In the genomic region with DNA sequence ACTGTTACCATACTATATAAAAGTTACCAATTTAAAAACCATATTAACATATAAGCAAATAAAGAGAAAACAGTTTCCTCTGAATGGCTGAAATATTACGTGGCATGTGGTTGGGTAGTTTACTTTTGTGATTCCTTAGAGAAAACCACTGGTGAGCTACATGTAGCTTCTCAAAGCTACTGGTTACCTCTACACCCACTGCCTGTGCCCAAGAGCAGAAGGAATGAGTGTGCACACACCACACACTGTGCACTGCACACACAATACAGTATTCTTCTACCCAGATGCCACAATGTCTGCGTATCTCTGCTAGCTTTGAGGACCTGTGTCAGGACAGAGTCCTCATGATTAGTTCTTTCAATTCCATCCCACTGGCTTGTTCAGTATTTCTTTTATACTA, we compare ENCODE assay signal across 15 cellular contexts. TPM values are rescaled to one million over a fixed set of nuclear protein-coding genes. Genes with fewer than 3 reads are reported as not detected.
A peak's percentile ranks its signal among the peaks of the same experiment; 100 is the strongest.
DNase-seq lines count a peak whose midpoint lies in the region; ATAC-seq, FAIRE-seq and TF ChIP-seq lines count a peak whose summit lies in the region.
"Had no signal": no experiment of that assay in that cellular context is flagged by ENCODE, and none has a peak within 500 bp of the region (broad histone marks: within the 10 kb centered on the region; RNA-seq: fewer than 3 reads in every experiment).

No MANE protein-coding gene starts in this region.

- H3K9me3 ChIP-seq in HepG2 (ENCODE audit: low read length), result no peaks in the 10 kb centered on the region
- H3K9me3 ChIP-seq in right lobe of liver, result no peaks in the 10 kb centered on the region
- H3K9me3 ChIP-seq in OCI-LY1 (ENCODE audit: low read length), result no peaks in the 10 kb centered on the region
- H3K9me3 ChIP-seq: SJCRH30, suprapubic skin had no signal

- H3K9ac ChIP-seq in HepG2 (ENCODE audit: insufficient read depth, low read depth, low read length) (no peak overlapping the region), OCI-LY1 (ENCODE audit: low read length) (no peak overlapping the region)

- H3K36me3 ChIP-seq in HepG2 (replicated peaks in 1 of 2; ENCODE audit: control insufficient read depth in 1 of 2, insufficient read depth in 2 of 2, low read length in 2 of 2), result peaks cover 26 to 66% of the 10 kb centered on the region in 2 experiments
- H3K36me3 ChIP-seq in right lobe of liver, result peaks cover 0 to 42% (median 12%) of the 10 kb centered on the region in 4 donors
- H3K36me3 ChIP-seq in OCI-LY1 (ENCODE audit: insufficient read depth, low read length), result peaks cover 65% of the 10 kb centered on the region

- no peak overlapping the region for H3K4me2 ChIP-seq in HepG2 (ENCODE audit: low read depth, low read length)
- H3K4me2 ChIP-seq in OCI-LY1 (ENCODE audit: low read length), result no peak overlapping the region

- H3K9me2 ChIP-seq in OCI-LY1 (ENCODE audit: low read depth, low read length), result no peaks in the 10 kb centered on the region

- CTCF ChIA-PET in HepG2 (lab: Yijun Ruan, JAX; ENCODE audit: low intra/inter-chr PET ratio, low total read pairs), result no interaction called here

- intact Hi-C loops in HepG2 (cut with micrococcal nuclease; ENCODE audit: unreplicated experiment), result no loop called here
- intact Hi-C loops in right lobe of liver (cut with DNase I), result no loop called here
- intact Hi-C loops in dorsolateral prefrontal cortex (cut with DNase I), result no loop called here

- H4K20me1 ChIP-seq in HepG2 (ENCODE audit: insufficient read depth, low read length) (no peaks in the 10 kb centered on the region; the same call in 1 of the 2 replicates), OCI-LY1 (ENCODE audit: insufficient read depth, low read length) (no peaks in the 10 kb centered on the region)

- ATAC-seq in HepG2 (no peak), right lobe of liver (no peak), HG03342 (IDR thresholded peaks at IDR 0.05; ENCODE audit: unreplicated experiment) (no peak), GM21515 (IDR thresholded peaks at IDR 0.05; ENCODE audit: unreplicated experiment) (no peak)
- peak; percentile 74 for ATAC-seq in stimulated activated naive CD8-positive, alpha-beta T cell treated with anti-CD3 and anti-CD28 coated beads, Interleukin-15, Interleukin-2, amounts not matched to agents 100 U/mL and 50 U/mL, for 24 hours
- ATAC-seq: left cardiac atrium had no signal

- H3K4me3 ChIP-seq in HepG2 (replicated peaks in 1 of 3; ENCODE audit: insufficient read depth in 1 of 3, low read depth in 2 of 3, low read length in 3 of 3) (no peak overlapping the region), right lobe of liver (no peak overlapping the region), OCI-LY1 (ENCODE audit: low read depth, low read length, poor library complexity, severe bottlenecking) (no peak overlapping the region), dorsolateral prefrontal cortex (no peak overlapping the region)
- H3K4me3 ChIP-seq: SJCRH30, suprapubic skin had no signal

- H3K79me2 ChIP-seq in HepG2 (ENCODE audit: insufficient read depth, low read length) (no peaks in the 10 kb centered on the region), OCI-LY1 (ENCODE audit: insufficient read depth, low read length) (no peaks in the 10 kb centered on the region)

- no peak for TF ChIP-seq RAD21 in HepG2 (CRISPR knock-in tag; IDR thresholded peaks at IDR 0.05)

- H2AFZ ChIP-seq in HepG2 (ENCODE audit: low read length) (no peak overlapping the region), OCI-LY1 (ENCODE audit: low read length) (no peak overlapping the region)

- no peaks in the 10 kb centered on the region for H3F3A ChIP-seq in OCI-LY1 (ENCODE audit: insufficient read depth, low read length)

- no peak for DNase-seq in HepG2 (ENCODE audit: low spot score)
- no peak for DNase-seq in right lobe of liver
- no peak for DNase-seq in dorsolateral prefrontal cortex
- DNase-seq in stimulated activated naive CD8-positive, alpha-beta T cell treated with anti-CD3 and anti-CD28 coated beads, Interleukin-15, Interleukin-2, amounts not matched to agents 100 U/mL and 50 U/mL, for 24 hours, result peak; percentile 27
- DNase-seq in NCI-H2196 (lab: John Stamatoyannopoulos, UW; ENCODE audit: unreplicated experiment), result no peak
- DNase-seq: activated CD4-positive, CD25-positive, alpha-beta regulatory T cell; endodermal cell; foreskin melanocyte; left cardiac atrium; NCI-H524 had no signal

- H3K27ac ChIP-seq in HepG2 (ENCODE audit: extremely low read length, insufficient read depth, low read length) (no peak overlapping the region), right lobe of liver (no peak overlapping the region), OCI-LY1 (ENCODE audit: low read depth, low read length, poor library complexity, severe bottlenecking) (peak overlapping the region; percentile 47), dorsolateral prefrontal cortex (peak overlapping the region in 33 of 59 donors; percentile 16 to 88 (median 57))
- H3K27ac ChIP-seq: SJCRH30, suprapubic skin had no signal

- H3K4me1 ChIP-seq in HepG2 (ENCODE audit: insufficient read depth, low read length) (peaks cover 3% of the 10 kb centered on the region), right lobe of liver (no peaks in the 10 kb centered on the region), OCI-LY1 (ENCODE audit: insufficient read depth, low read length, severe bottlenecking) (peaks cover 24% of the 10 kb centered on the region)
- H3K4me1 ChIP-seq: suprapubic skin had no signal

- WGBS in HepG2 (ENCODE audit: low lambda C conversion rate), result 97% methylated on average over 2 of the region's 2 CpGs
- WGBS in right lobe of liver (ENCODE audit: insufficient coverage, low coverage, low lambda C conversion rate, missing lambda C conversion rate), result 83% methylated on average over 2 of the region's 2 CpGs

- in situ Hi-C loops in HepG2 (cut with HindIII; ENCODE audit: extremely low pct_ligation_motif_present, low pct_unique_long_range_greater_than_20kb), result no loop called here

- POLR2A ChIA-PET in HepG2 (lab: Yijun Ruan, JAX), result no interaction called here

- BruUV-seq in HepG2 (replicated peaks; lab: Mats Ljungman, UMichigan), result TSS peak; percentile 19

- TF ChIP-seq EP300 in HepG2 (IDR thresholded peaks at IDR 0.05; ENCODE audit: low read depth in 2 of 2, low read length in 2 of 2), result no peak
- no peak for TF ChIP-seq EP300 in HepG2 (CRISPR knock-in tag; IDR thresholded peaks at IDR 0.05; ENCODE audit: borderline replicate concordance)

- no peak for FAIRE-seq in HepG2 (lab: Jason Lieb, UNC)

- TF ChIP-seq CTCF in HepG2 (CRISPR knock-in tag; IDR thresholded peaks at IDR 0.05), result no peak
- no peak for TF ChIP-seq CTCF in right lobe of liver (IDR thresholded peaks at IDR 0.05)
- no peak for TF ChIP-seq CTCF in OCI-LY1 (IDR thresholded peaks at IDR 0.05; ENCODE audit: low read length)
- TF ChIP-seq CTCF in dorsolateral prefrontal cortex (IDR thresholded peaks at IDR 0.05 in 54 of 56, conservative IDR thresholded peaks at IDR 0.05 in 2 of 56; ENCODE audit: low read depth in 1 of 56, partially characterized antibody in 56 of 56), result no peak

- H3K27me3 ChIP-seq in HepG2 (ENCODE audit: control insufficient read depth in 1 of 2, insufficient read depth in 2 of 2, low read length in 2 of 2), result no peaks in the 10 kb centered on the region
- no peaks in the 10 kb centered on the region for H3K27me3 ChIP-seq in right lobe of liver
- no peaks in the 10 kb centered on the region for H3K27me3 ChIP-seq in OCI-LY1 (ENCODE audit: insufficient read depth, low read length)
- no peaks in the 10 kb centered on the region for H3K27me3 ChIP-seq in dorsolateral prefrontal cortex
- H3K27me3 ChIP-seq: SJCRH30, suprapubic skin had no signal

- TF ChIP-seq POLR2A in HepG2 (IDR thresholded peaks at IDR 0.05; ENCODE audit: insufficient read depth in 1 of 2, low read depth in 2 of 2, low read length in 2 of 2), result no peak
- no peak for TF ChIP-seq POLR2A in right lobe of liver (IDR thresholded peaks at IDR 0.05)

TF ChIP-seq in HepG2, 621 proteins besides CTCF, POLR2A, EP300 and RAD21 (continues in another document):
- no peak for TF ChIP-seq ZFYVE20 (CRISPR knock-in tag; IDR thresholded peaks at IDR 0.05; ENCODE audit: borderline replicate concordance, low read depth)
- TF ChIP-seq ZNF749 (CRISPR knock-in tag; IDR thresholded peaks at IDR 0.05; ENCODE audit: borderline replicate concordance), result no peak
- TF ChIP-seq SETDB1 (CRISPR knock-in tag; IDR thresholded peaks at IDR 0.05; ENCODE audit: borderline replicate concordance), result no peak
- no peak for TF ChIP-seq ZNF225 (CRISPR knock-in tag; IDR thresholded peaks at IDR 0.05)
- TF ChIP-seq ZNF30 (CRISPR knock-in tag; IDR thresholded peaks at IDR 0.05), result no peak
- TF ChIP-seq PHB2 (IDR thresholded peaks at IDR 0.05; ENCODE audit: partially characterized antibody), result no peak

RNA-seq across cellular contexts. Expression of a gene that starts 25.5 kb away (rescaled TPM):
- total RNA-seq in HepG2 (2016; rRNA removed; fragmentation: Illumina TruSeq; extraction: Trizol), result 0.21 and 0.33 TPM in 2 replicates
- 0.97 and 1.2 TPM in 2 replicates for total RNA-seq in HepG2 (2016; cell fraction: cytosol; rRNA removed; fragmentation: Illumina TruSeq; extraction: Trizol; ENCODE audit: low read depth)
- 0.16 and 0.22 TPM in 2 replicates for total RNA-seq in HepG2 (2016; cell fraction: insoluble cytoplasmic fraction; rRNA removed; fragmentation: Illumina TruSeq; extraction: Trizol)
- total RNA-seq in HepG2 (2016; cell fraction: membrane; rRNA removed; fragmentation: Illumina TruSeq; extraction: Trizol), result 0.77 and 1.3 TPM in 2 replicates
- total RNA-seq in HepG2 (2016; cell fraction: nucleus; rRNA removed; fragmentation: Illumina TruSeq; extraction: Trizol), result 0.12 and 0.13 TPM in 2 replicates
- 1.9 and 2.5 TPM in 2 replicates for polyA plus RNA-seq in HepG2 (2011; rRNA removed)
- polyA plus RNA-seq in HepG2 (2011; cell fraction: cytosol; rRNA removed), result 0.96 and 1.0 TPM in 2 replicates
- 1.5 and 1.6 TPM in 2 replicates for polyA plus RNA-seq in HepG2 (2011; cell fraction: nucleus; rRNA removed)
- 0.58 and 1.1 TPM in 2 replicates for polyA plus RNA-seq in HepG2 (2012)
- polyA plus RNA-seq in HepG2 (2016; cell fraction: cytosol; fragmentation: Illumina TruSeq; extraction: Trizol; ENCODE audit: low read depth), result 0.79 and 1.7 TPM in 2 replicates
- 0.34 and 0.50 TPM in 2 replicates for polyA plus RNA-seq in HepG2 (2016; cell fraction: insoluble cytoplasmic fraction; fragmentation: Illumina TruSeq; extraction: Trizol; ENCODE audit: low read depth)
- 1.0 and 1.3 TPM in 2 replicates for polyA plus RNA-seq in HepG2 (2016; cell fraction: membrane; fragmentation: Illumina TruSeq; extraction: Trizol; ENCODE audit: low read depth)
- 0.42 and 0.67 TPM in 2 replicates for polyA plus RNA-seq in HepG2 (2016; cell fraction: nucleus; fragmentation: Illumina TruSeq; extraction: Trizol; ENCODE audit: insufficient read depth, low read depth)
- 0.72 and 0.86 TPM in 2 replicates for polyA minus RNA-seq in HepG2 (2011; rRNA and poly(A)+ RNA removed; ENCODE audit: low replicate concordance)
- 0.69 and 0.70 TPM in 2 replicates for polyA minus RNA-seq in HepG2 (2011; cell fraction: cytosol; rRNA and poly(A)+ RNA removed)
- 0.77 and 1.6 TPM in 2 replicates for polyA minus RNA-seq in HepG2 (2011; cell fraction: nucleus; rRNA and poly(A)+ RNA removed)
- total RNA-seq in right lobe of liver, result 10 to 100 TPM in 1 of 6 experiments, 1 to 10 TPM in 5; 1.0 to 11.2 (median 2.7) TPM
- 10 to 100 TPM; 16.4 to 47.2 (median 29.4) TPM for total RNA-seq in dorsolateral prefrontal cortex

Comparison
In these comparisons a context has a peak if more than half of its experiments do, and no peak if none do; other contexts are left out.
1. H3K27ac ChIP-seq: peak in OCI-LY1 (single experiment) and dorsolateral prefrontal cortex (33 of 59); none in HepG2 (single experiment) and right lobe of liver (0 of 3).